17 cellular contexts compared by ENCODE assay signal in genomic region chr3:166362698-166363097, GRCh38.
"Had no signal": no experiment of that assay in that cellular context is flagged by ENCODE, and none has a peak within 500 bp of the region (broad histone marks: within the 10 kb centered on the region; RNA-seq: fewer than 3 reads in every experiment).

No MANE protein-coding gene starts in this region.

- H3K27me3 ChIP-seq: spleen, tibial artery, uterus had no signal

- H3K4me3 ChIP-seq: prostate gland, right lobe of liver, spleen, tibial artery, uterus had no signal

- DNase-seq: activated CD4-positive, alpha-beta T cell treated with anti-CD3 and anti-CD28 coated beads for 4 hours; activated CD8-positive, alpha-beta memory T cell treated with anti-CD3 and anti-CD28 coated beads, Interleukin-2, amount 50 U/mL, for 48 hours; activated CD8-positive, alpha-beta T cell treated with anti-CD3 and anti-CD28 coated beads, Interleukin-2, amount 10 ng/mL, durations not matched to agents 7 days and 5 days; activated naive CD8-positive, alpha-beta T cell treated with anti-CD3 and anti-CD28 coated beads, Interleukin-2, amount 10 ng/mL, durations not matched to agents 7 days and 5 days; dermis blood vessel endothelial cell; foreskin fibroblast; kidney; left ventricle myocardium superior; mesendoderm; nephron progenitor cell; right lobe of liver; spleen; stimulated activated CD4-positive, alpha-beta T cell treated with anti-CD3 and anti-CD28 coated beads, Interleukin-1b, Interleukin-23, amount 100 ng/mL, for 48 hours; tibial artery; uterus had no signal

- H3K9me3 ChIP-seq: prostate gland, right lobe of liver, tibial artery, uterus had no signal

- H3K36me3 ChIP-seq: prostate gland, right lobe of liver, spleen, tibial artery, uterus had no signal

- H3K4me1 ChIP-seq: prostate gland, right lobe of liver, spleen, tibial artery, uterus had no signal

- H3K27ac ChIP-seq: prostate gland, right lobe of liver, spleen, tibial artery, uterus had no signal

- ATAC-seq: activated CD8-positive, alpha-beta T cell treated with anti-CD3 and anti-CD28 coated beads, Interleukin-2, amount 10 ng/mL, durations not matched to agents 7 days and 5 days; left ventricle myocardium superior; right lobe of liver; stimulated activated memory B cell treated with anti-CD40 and anti-IgM and Interleukin-4, amounts not matched to agents 10 μg/mL and 1 μg/mL and 100 μg/mL, for 72 hours had no signal
